In genomic region chr13:41284512-41285288, GRCh38 we compare ENCODE assay signal across 11 cellular contexts. TPM values are rescaled to one million over a fixed set of nuclear protein-coding genes. Genes with fewer than 3 reads are reported as not detected.
DNase-seq lines count a peak whose midpoint lies in the region; TF ChIP-seq lines count a peak whose summit lies in the region.
"Had no signal": no experiment of that assay in that cellular context is flagged by ENCODE, and none has a peak within 500 bp of the region (broad histone marks: within the 10 kb centered on the region; RNA-seq: fewer than 3 reads in every experiment).

No MANE protein-coding gene starts in this region.

- DNase-seq in BJ (ENCODE audit: low read depth) (peak; percentile 92), HS-27A (ENCODE audit: low read depth) (peak; percentile 55), astrocyte of the spinal cord (ENCODE audit: low read depth, low spot score) (peak; percentile 53), mucosa of gallbladder (ENCODE audit: low spot score) (peak; percentile 43), NCI-H446 treated with DMSO at 0.1 percent for 48 hours (lab: John Stamatoyannopoulos, UW) (no peak), 8988T (no peak), NCI-H1105 (lab: John Stamatoyannopoulos, UW) (no peak), NCI-H187 treated with DMSO at 0.1 percent for 48 hours (lab: John Stamatoyannopoulos, UW) (no peak)
- DNase-seq: caudate nucleus had no signal

- CTCF ChIA-PET in BJ (lab: Yijun Ruan, JAX): interaction anchor here (0.6 kb wide), 2 partner anchors 366 to 1916 kb away, joined by 3 read pairs; no protein-coding TSS in a partner anchor

- H3K4me3 ChIP-seq in BJ (ENCODE audit: low read depth, low read length) (no peak overlapping the region), astrocyte of the spinal cord (ENCODE audit: low read depth, low read length) (no peak overlapping the region)
- H3K4me3 ChIP-seq: lung, vagina had no signal

- no peaks in the 10 kb centered on the region for H3K27me3 ChIP-seq in BJ (ENCODE audit: control insufficient read depth, insufficient read depth, low read length)
- H3K27me3 ChIP-seq: vagina had no signal

- POLR2A ChIA-PET in BJ (lab: Charles Lee): no interaction called here

- no peaks in the 10 kb centered on the region for H3K36me3 ChIP-seq in BJ (ENCODE audit: control insufficient read depth, insufficient read depth, low read length)
- H3K36me3 ChIP-seq: vagina had no signal

- TF ChIP-seq CTCF in BJ (IDR thresholded peaks at IDR 0.05; ENCODE audit: insufficient read depth, low read depth, low read length) (no peak), astrocyte of the spinal cord (IDR thresholded peaks at IDR 0.05; ENCODE audit: low read depth, low read length) (no peak)

- in situ Hi-C loops in astrocyte of the spinal cord (cut with HindIII; ENCODE audit: low sequenced_read_pairs): no loop called here

RNA-seq across cellular contexts. Expression of gene MTRF1, which starts 21.3 kb away (rescaled TPM):
- 5.2 and 8.7 TPM in 2 replicates for polyA plus RNA-seq in BJ (2011; rRNA removed)
- polyA minus RNA-seq in BJ (2011; rRNA and poly(A)+ RNA removed): 5.6 and 5.9 TPM in 2 replicates
- 22.3 TPM for total RNA-seq in mucosa of gallbladder

RNA-seq across cellular contexts. Expression of gene NAA16, which starts 26.4 kb away (rescaled TPM):
- 4.8 and 9.1 TPM in 2 replicates for polyA plus RNA-seq in BJ (2011; rRNA removed)
- 4.0 and 5.2 TPM in 2 replicates for polyA minus RNA-seq in BJ (2011; rRNA and poly(A)+ RNA removed)
- total RNA-seq in mucosa of gallbladder: 22.2 TPM

Comparison
In these comparisons a context has a peak if more than half of its experiments do, and no peak if none do; other contexts are left out.
1. DNase-seq: peak in BJ (single experiment), HS-27A (single experiment), astrocyte of the spinal cord (single experiment) and mucosa of gallbladder (single experiment); none in NCI-H446 treated with DMSO at 0.1 percent for 48 hours (single experiment), 8988T (single experiment), NCI-H1105 (single experiment) and NCI-H187 treated with DMSO at 0.1 percent for 48 hours (single experiment).